In genomic region chr10:132592790-132593788, GRCh38 we compare ENCODE assay signal across 1 cellular context.
TF ChIP-seq lines count a peak whose summit lies in the region.

No MANE protein-coding gene starts in this region.

TF ChIP-seq in GM12878, 131 proteins besides CTCF, POLR2A, EP300 and RAD21 (continued from another document and continues in another):
- TF ChIP-seq E2F8 (IDR thresholded peaks at IDR 0.05; ENCODE audit: low read depth, partially characterized antibody) (no peak), MYC (IDR thresholded peaks at IDR 0.05; ENCODE audit: insufficient read depth, insufficient read length, insufficient replicate concordance, low read length, severe bottlenecking) (no peak), USF1 (IDR thresholded peaks at IDR 0.05; ENCODE audit: borderline replicate concordance, extremely low read length, insufficient read depth, low read depth, low read length) (no peak), JUNB (IDR thresholded peaks at IDR 0.05) (no peak), E2F4 (IDR thresholded peaks at IDR 0.05; ENCODE audit: low read depth, low read length) (no peak), FOXM1 (IDR thresholded peaks at IDR 0.05; ENCODE audit: low read depth, low read length) (no peak), USF2 (IDR thresholded peaks at IDR 0.05; ENCODE audit: borderline replicate concordance, low read depth, low read length) (peak; percentile 16; the same call in 1 of the 2 replicates), TCF7 (IDR thresholded peaks at IDR 0.05; ENCODE audit: borderline replicate concordance) (no peak), BHLHE40 (IDR thresholded peaks at IDR 0.05; ENCODE audit: borderline replicate concordance in 1 of 2, low read depth in 2 of 2, low read length in 1 of 2) (peak; percentile 49; a peak in 1 of 4 replicates), ZNF207 (IDR thresholded peaks at IDR 0.05; ENCODE audit: borderline replicate concordance) (no peak), HDAC6 (IDR thresholded peaks at IDR 0.05; ENCODE audit: unreplicated experiment) (no peak), SPI1 (IDR thresholded peaks at IDR 0.05; ENCODE audit: borderline replicate concordance, insufficient read depth, low read depth, low read length) (no peak), ZNF274 (IDR thresholded peaks at IDR 0.05; ENCODE audit: insufficient read depth, insufficient read length) (no peak), TAF1 (IDR thresholded peaks at IDR 0.05; ENCODE audit: borderline replicate concordance, low read depth, low read length) (no peak), SIN3A (IDR thresholded peaks at IDR 0.05; ENCODE audit: low read depth, low read length) (no peak), CHD1 (IDR thresholded peaks at IDR 0.05; ENCODE audit: low read depth, low read length) (no peak), RBBP5 (conservative IDR thresholded peaks at IDR 0.05) (no peak), SIX5 (IDR thresholded peaks at IDR 0.05; ENCODE audit: low read depth, low read length, severe bottlenecking) (no peak), CBFB (IDR thresholded peaks at IDR 0.05; ENCODE audit: low read depth) (no peak), MEF2B (IDR thresholded peaks at IDR 0.05; ENCODE audit: partially characterized antibody, poor library complexity, severe bottlenecking) (peak; percentile 60), MYB (IDR thresholded peaks at IDR 0.05; ENCODE audit: borderline replicate concordance, low read depth, low read length) (no peak), NBN (IDR thresholded peaks at IDR 0.05) (peak; percentile 65), ZNF24 (IDR thresholded peaks at IDR 0.05) (no peak), LARP7 (IDR thresholded peaks at IDR 0.05) (no peak), ZSCAN29 (IDR thresholded peaks at IDR 0.05) (no peak), MEF2A (IDR thresholded peaks at IDR 0.05; ENCODE audit: insufficient read depth, low read depth, low read length) (no peak), SREBF1 (IDR thresholded peaks at IDR 0.05; ENCODE audit: low read length) (no peak), PRDM15 (CRISPR knock-in tag; IDR thresholded peaks at IDR 0.05) (no peak), RCOR1 (conservative IDR thresholded peaks at IDR 0.05; ENCODE audit: low read depth, low read length) (no peak), BACH1 (IDR thresholded peaks at IDR 0.05; ENCODE audit: borderline replicate concordance) (no peak), SRF (IDR thresholded peaks at IDR 0.05; ENCODE audit: low read depth in 2 of 2, low read length in 2 of 2) (no peak), BRCA1 (IDR thresholded peaks at IDR 0.05; ENCODE audit: low read depth, low read length) (no peak), YBX1 (IDR thresholded peaks at IDR 0.05) (no peak), CUX1 (IDR thresholded peaks at IDR 0.05; ENCODE audit: insufficient replicate concordance, low read depth, low read length) (no peak), SMC3 (IDR thresholded peaks at IDR 0.05; ENCODE audit: borderline replicate concordance, low read length) (no peak), PML (IDR thresholded peaks at IDR 0.05; ENCODE audit: low read length) (no peak), ZBTB33 (IDR thresholded peaks at IDR 0.05) (no peak), IKZF1 (conservative IDR thresholded peaks at IDR 0.05) (0 out of 2 replicates have a peak, but pooled peaks have one; percentile 8), TBL1XR1 (IDR thresholded peaks at IDR 0.05; ENCODE audit: low read depth, low read length) (no peak), DPF2 (IDR thresholded peaks at IDR 0.05) (no peak), GATAD2B (conservative IDR thresholded peaks at IDR 0.05; ENCODE audit: low read depth) (no peak), RB1 (IDR thresholded peaks at IDR 0.05; ENCODE audit: borderline replicate concordance) (no peak), CREM (IDR thresholded peaks at IDR 0.05; ENCODE audit: low read depth) (no peak; the same call in 1 of the 2 replicates), SP1 (IDR thresholded peaks at IDR 0.05; ENCODE audit: low read depth, low read length) (no peak), ZNF217 (IDR thresholded peaks at IDR 0.05) (no peak), CBX5 (IDR thresholded peaks at IDR 0.05; ENCODE audit: low read depth) (no peak; the same call in 1 of the 2 replicates), ZNF622 (IDR thresholded peaks at IDR 0.05) (no peak), IRF4 (IDR thresholded peaks at IDR 0.05; ENCODE audit: low read depth, low read length) (no peak), IRF5 (IDR thresholded peaks at IDR 0.05; ENCODE audit: borderline replicate concordance) (no peak), IKZF2 (IDR thresholded peaks at IDR 0.05) (peak; percentile 29 to 30; a peak in 2 of 4 replicates), POLR2AphosphoS5 (IDR thresholded peaks at IDR 0.05; ENCODE audit: low read length) (no peak)
